In the genomic region with DNA sequence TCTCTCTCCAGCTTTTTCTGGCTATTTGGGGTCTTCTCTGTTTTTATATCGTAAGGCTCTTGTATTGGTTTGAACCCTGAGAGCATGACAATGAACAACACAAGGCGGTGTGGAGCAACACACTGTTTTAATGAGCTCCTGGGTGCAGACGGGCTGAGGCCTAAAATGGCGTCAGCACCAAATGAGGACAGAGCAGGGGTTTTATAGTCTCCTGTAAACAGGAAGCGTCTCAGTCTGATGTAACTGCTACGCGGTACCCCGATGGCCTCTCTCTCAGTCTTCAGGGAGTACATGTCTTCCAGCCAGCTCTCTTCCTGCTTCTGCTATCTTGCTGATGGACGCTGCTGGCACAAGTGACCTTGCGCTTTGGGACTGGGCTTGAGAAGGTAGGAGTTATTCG, we compare ENCODE assay signal across 2 cellular contexts.
A peak's percentile ranks its signal among the peaks of the same experiment; 100 is the strongest.
TF ChIP-seq lines count a peak whose summit lies in the region.

No MANE protein-coding gene starts in this region.

TF ChIP-seq in GM23338, 12 proteins besides CTCF, POLR2A, EP300 and RAD21:
- TF ChIP-seq, protein P1, sequence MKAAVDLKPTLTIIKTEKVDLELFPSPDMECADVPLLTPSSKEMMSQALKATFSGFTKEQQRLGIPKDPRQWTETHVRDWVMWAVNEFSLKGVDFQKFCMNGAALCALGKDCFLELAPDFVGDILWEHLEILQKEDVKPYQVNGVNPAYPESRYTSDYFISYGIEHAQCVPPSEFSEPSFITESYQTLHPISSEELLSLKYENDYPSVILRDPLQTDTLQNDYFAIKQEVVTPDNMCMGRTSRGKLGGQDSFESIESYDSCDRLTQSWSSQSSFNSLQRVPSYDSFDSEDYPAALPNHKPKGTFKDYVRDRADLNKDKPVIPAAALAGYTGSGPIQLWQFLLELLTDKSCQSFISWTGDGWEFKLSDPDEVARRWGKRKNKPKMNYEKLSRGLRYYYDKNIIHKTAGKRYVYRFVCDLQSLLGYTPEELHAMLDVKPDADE (IDR thresholded peaks at IDR 0.05) = no peak
- no peak for TF ChIP-seq ZNF331 (CRISPR knock-in tag; IDR thresholded peaks at IDR 0.05; ENCODE audit: low read depth)

TF ChIP-seq in K562, 482 proteins besides CTCF, POLR2A, EP300 and RAD21 (continued from another document and continues in another):
- TF ChIP-seq, protein P2, sequence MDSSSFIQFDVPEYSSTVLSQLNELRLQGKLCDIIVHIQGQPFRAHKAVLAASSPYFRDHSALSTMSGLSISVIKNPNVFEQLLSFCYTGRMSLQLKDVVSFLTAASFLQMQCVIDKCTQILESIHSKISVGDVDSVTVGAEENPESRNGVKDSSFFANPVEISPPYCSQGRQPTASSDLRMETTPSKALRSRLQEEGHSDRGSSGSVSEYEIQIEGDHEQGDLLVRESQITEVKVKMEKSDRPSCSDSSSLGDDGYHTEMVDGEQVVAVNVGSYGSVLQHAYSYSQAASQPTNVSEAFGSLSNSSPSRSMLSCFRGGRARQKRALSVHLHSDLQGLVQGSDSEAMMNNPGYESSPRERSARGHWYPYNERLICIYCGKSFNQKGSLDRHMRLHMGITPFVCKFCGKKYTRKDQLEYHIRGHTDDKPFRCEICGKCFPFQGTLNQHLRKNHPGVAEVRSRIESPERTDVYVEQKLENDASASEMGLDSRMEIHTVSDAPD (CRISPR knock-in tag; IDR thresholded peaks at IDR 0.05) = no peak
- TF ChIP-seq, protein P3, sequence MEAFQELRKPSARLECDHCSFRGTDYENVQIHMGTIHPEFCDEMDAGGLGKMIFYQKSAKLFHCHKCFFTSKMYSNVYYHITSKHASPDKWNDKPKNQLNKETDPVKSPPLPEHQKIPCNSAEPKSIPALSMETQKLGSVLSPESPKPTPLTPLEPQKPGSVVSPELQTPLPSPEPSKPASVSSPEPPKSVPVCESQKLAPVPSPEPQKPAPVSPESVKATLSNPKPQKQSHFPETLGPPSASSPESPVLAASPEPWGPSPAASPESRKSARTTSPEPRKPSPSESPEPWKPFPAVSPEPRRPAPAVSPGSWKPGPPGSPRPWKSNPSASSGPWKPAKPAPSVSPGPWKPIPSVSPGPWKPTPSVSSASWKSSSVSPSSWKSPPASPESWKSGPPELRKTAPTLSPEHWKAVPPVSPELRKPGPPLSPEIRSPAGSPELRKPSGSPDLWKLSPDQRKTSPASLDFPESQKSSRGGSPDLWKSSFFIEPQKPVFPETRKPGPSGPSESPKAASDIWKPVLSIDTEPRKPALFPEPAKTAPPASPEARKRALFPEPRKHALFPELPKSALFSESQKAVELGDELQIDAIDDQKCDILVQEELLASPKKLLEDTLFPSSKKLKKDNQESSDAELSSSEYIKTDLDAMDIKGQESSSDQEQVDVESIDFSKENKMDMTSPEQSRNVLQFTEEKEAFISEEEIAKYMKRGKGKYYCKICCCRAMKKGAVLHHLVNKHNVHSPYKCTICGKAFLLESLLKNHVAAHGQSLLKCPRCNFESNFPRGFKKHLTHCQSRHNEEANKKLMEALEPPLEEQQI (IDR thresholded peaks at IDR 0.05) = peak; percentile 46
- TF ChIP-seq NEUROD1 (IDR thresholded peaks at IDR 0.05; ENCODE audit: borderline replicate concordance, low read depth, low read length, partially characterized antibody) = no peak
- TF ChIP-seq, protein P4, sequence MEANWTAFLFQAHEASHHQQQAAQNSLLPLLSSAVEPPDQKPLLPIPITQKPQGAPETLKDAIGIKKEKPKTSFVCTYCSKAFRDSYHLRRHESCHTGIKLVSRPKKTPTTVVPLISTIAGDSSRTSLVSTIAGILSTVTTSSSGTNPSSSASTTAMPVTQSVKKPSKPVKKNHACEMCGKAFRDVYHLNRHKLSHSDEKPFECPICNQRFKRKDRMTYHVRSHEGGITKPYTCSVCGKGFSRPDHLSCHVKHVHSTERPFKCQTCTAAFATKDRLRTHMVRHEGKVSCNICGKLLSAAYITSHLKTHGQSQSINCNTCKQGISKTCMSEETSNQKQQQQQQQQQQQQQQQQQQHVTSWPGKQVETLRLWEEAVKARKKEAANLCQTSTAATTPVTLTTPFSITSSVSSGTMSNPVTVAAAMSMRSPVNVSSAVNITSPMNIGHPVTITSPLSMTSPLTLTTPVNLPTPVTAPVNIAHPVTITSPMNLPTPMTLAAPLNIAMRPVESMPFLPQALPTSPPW (CRISPR knock-in tag; IDR thresholded peaks at IDR 0.05) = no peak
- no peak for TF ChIP-seq CBFB (CRISPR knock-in tag; IDR thresholded peaks at IDR 0.05)
- TF ChIP-seq, protein P5, sequence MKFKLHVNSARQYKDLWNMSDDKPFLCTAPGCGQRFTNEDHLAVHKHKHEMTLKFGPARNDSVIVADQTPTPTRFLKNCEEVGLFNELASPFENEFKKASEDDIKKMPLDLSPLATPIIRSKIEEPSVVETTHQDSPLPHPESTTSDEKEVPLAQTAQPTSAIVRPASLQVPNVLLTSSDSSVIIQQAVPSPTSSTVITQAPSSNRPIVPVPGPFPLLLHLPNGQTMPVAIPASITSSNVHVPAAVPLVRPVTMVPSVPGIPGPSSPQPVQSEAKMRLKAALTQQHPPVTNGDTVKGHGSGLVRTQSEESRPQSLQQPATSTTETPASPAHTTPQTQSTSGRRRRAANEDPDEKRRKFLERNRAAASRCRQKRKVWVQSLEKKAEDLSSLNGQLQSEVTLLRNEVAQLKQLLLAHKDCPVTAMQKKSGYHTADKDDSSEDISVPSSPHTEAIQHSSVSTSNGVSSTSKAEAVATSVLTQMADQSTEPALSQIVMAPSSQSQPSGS (CRISPR knock-in tag; IDR thresholded peaks at IDR 0.05) = no peak
- TF ChIP-seq, protein P6, sequence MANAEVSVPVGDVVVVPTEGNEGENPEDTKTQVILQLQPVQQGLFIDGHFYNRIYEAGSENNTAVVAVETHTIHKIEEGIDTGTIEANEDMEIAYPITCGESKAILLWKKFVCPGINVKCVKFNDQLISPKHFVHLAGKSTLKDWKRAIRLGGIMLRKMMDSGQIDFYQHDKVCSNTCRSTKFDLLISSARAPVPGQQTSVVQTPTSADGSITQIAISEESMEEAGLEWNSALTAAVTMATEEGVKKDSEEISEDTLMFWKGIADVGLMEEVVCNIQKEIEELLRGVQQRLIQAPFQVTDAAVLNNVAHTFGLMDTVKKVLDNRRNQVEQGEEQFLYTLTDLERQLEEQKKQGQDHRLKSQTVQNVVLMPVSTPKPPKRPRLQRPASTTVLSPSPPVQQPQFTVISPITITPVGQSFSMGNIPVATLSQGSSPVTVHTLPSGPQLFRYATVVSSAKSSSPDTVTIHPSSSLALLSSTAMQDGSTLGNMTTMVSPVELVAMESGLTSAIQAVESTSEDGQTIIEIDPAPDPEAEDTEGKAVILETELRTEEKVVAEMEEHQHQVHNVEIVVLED (CRISPR knock-in tag; IDR thresholded peaks at IDR 0.05) = no peak
- 0 out of 2 replicates have a peak, but pooled peaks have one; percentile 8 for TF ChIP-seq NFE2 (IDR thresholded peaks at IDR 0.05; ENCODE audit: low read depth)
- TF ChIP-seq, protein P7, sequence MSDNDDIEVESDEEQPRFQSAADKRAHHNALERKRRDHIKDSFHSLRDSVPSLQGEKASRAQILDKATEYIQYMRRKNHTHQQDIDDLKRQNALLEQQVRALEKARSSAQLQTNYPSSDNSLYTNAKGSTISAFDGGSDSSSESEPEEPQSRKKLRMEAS (CRISPR knock-in tag; IDR thresholded peaks at IDR 0.05) = no peak
- TF ChIP-seq, protein P8, sequence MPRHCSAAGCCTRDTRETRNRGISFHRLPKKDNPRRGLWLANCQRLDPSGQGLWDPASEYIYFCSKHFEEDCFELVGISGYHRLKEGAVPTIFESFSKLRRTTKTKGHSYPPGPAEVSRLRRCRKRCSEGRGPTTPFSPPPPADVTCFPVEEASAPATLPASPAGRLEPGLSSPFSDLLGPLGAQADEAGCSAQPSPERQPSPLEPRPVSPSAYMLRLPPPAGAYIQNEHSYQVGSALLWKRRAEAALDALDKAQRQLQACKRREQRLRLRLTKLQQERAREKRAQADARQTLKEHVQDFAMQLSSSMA (CRISPR knock-in tag; IDR thresholded peaks at IDR 0.05) = no peak
- no peak for TF ChIP-seq PHB (CRISPR knock-in tag; IDR thresholded peaks at IDR 0.05)
- no peak for TF ChIP-seq CREB1 (IDR thresholded peaks at IDR 0.05)
- TF ChIP-seq CREB1 (CRISPR knock-in tag; IDR thresholded peaks at IDR 0.05) = no peak
- 0 out of 2 replicates have a peak, but pooled peaks have one; percentile 50 for TF ChIP-seq DDX20 (tag; IDR thresholded peaks at IDR 0.05; ENCODE audit: low read depth)
- TF ChIP-seq ZNF764 (CRISPR knock-in tag; IDR thresholded peaks at IDR 0.05; ENCODE audit: low read depth) = no peak
- TF ChIP-seq DPF2 (IDR thresholded peaks at IDR 0.05) = 0 out of 2 replicates have a peak, but pooled peaks have one; percentile 5
- TF ChIP-seq, protein P9, sequence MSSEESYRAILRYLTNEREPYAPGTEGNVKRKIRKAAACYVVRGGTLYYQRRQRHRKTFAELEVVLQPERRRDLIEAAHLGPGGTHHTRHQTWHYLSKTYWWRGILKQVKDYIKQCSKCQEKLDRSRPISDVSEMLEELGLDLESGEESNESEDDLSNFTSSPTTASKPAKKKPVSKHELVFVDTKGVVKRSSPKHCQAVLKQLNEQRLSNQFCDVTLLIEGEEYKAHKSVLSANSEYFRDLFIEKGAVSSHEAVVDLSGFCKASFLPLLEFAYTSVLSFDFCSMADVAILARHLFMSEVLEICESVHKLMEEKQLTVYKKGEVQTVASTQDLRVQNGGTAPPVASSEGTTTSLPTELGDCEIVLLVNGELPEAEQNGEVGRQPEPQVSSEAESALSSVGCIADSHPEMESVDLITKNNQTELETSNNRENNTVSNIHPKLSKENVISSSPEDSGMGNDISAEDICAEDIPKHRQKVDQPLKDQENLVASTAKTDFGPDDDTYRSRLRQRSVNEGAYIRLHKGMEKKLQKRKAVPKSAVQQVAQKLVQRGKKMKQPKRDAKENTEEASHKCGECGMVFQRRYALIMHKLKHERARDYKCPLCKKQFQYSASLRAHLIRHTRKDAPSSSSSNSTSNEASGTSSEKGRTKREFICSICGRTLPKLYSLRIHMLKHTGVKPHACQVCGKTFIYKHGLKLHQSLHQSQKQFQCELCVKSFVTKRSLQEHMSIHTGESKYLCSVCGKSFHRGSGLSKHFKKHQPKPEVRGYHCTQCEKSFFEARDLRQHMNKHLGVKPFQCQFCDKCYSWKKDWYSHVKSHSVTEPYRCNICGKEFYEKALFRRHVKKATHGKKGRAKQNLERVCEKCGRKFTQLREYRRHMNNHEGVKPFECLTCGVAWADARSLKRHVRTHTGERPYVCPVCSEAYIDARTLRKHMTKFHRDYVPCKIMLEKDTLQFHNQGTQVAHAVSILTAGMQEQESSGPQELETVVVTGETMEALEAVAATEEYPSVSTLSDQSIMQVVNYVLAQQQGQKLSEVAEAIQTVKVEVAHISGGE (CRISPR knock-in tag; IDR thresholded peaks at IDR 0.05) = 0 out of 6 replicates have a peak, but pooled peaks of 1 of the 3 experiments have one; percentile 19
- TF ChIP-seq, protein P10, sequence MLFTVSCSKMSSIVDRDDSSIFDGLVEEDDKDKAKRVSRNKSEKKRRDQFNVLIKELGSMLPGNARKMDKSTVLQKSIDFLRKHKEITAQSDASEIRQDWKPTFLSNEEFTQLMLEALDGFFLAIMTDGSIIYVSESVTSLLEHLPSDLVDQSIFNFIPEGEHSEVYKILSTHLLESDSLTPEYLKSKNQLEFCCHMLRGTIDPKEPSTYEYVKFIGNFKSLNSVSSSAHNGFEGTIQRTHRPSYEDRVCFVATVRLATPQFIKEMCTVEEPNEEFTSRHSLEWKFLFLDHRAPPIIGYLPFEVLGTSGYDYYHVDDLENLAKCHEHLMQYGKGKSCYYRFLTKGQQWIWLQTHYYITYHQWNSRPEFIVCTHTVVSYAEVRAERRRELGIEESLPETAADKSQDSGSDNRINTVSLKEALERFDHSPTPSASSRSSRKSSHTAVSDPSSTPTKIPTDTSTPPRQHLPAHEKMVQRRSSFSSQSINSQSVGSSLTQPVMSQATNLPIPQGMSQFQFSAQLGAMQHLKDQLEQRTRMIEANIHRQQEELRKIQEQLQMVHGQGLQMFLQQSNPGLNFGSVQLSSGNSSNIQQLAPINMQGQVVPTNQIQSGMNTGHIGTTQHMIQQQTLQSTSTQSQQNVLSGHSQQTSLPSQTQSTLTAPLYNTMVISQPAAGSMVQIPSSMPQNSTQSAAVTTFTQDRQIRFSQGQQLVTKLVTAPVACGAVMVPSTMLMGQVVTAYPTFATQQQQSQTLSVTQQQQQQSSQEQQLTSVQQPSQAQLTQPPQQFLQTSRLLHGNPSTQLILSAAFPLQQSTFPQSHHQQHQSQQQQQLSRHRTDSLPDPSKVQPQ (CRISPR knock-in tag; IDR thresholded peaks at IDR 0.05; ENCODE audit: borderline replicate concordance) = no peak
- TF ChIP-seq ELF1 (tag; IDR thresholded peaks at IDR 0.05) = peak; percentile 22; the same call in 1 of the 2 replicates
- TF ChIP-seq ZFP1 (CRISPR knock-in tag; IDR thresholded peaks at IDR 0.05) = no peak
- no peak for TF ChIP-seq ADNP (tag; IDR thresholded peaks at IDR 0.05)
- no peak for TF ChIP-seq SRF (CRISPR knock-in tag; IDR thresholded peaks at IDR 0.05)
- no peak for TF ChIP-seq MED1 (CRISPR knock-in tag; IDR thresholded peaks at IDR 0.05; ENCODE audit: borderline replicate concordance)
- no peak for TF ChIP-seq RBM25 (IDR thresholded peaks at IDR 0.05; ENCODE audit: low read depth, low read length, severe bottlenecking)
- no peak for TF ChIP-seq ZNF174 (CRISPR knock-in tag; IDR thresholded peaks at IDR 0.05)
- peak; percentile 65 for TF ChIP-seq GABPA (tag; conservative IDR thresholded peaks at IDR 0.05; ENCODE audit: low read depth)
- TF ChIP-seq, protein P11, sequence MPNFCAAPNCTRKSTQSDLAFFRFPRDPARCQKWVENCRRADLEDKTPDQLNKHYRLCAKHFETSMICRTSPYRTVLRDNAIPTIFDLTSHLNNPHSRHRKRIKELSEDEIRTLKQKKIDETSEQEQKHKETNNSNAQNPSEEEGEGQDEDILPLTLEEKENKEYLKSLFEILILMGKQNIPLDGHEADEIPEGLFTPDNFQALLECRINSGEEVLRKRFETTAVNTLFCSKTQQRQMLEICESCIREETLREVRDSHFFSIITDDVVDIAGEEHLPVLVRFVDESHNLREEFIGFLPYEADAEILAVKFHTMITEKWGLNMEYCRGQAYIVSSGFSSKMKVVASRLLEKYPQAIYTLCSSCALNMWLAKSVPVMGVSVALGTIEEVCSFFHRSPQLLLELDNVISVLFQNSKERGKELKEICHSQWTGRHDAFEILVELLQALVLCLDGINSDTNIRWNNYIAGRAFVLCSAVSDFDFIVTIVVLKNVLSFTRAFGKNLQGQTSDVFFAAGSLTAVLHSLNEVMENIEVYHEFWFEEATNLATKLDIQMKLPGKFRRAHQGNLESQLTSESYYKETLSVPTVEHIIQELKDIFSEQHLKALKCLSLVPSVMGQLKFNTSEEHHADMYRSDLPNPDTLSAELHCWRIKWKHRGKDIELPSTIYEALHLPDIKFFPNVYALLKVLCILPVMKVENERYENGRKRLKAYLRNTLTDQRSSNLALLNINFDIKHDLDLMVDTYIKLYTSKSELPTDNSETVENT (CRISPR knock-in tag; IDR thresholded peaks at IDR 0.05) = no peak
- TF ChIP-seq SMAD2 (IDR thresholded peaks at IDR 0.05; ENCODE audit: low read depth, low read length) = no peak
- no peak for TF ChIP-seq POLR2AphosphoS5 (IDR thresholded peaks at IDR 0.05; ENCODE audit: control insufficient read depth, insufficient read depth, low read depth, low read length)
- TF ChIP-seq, protein P12, sequence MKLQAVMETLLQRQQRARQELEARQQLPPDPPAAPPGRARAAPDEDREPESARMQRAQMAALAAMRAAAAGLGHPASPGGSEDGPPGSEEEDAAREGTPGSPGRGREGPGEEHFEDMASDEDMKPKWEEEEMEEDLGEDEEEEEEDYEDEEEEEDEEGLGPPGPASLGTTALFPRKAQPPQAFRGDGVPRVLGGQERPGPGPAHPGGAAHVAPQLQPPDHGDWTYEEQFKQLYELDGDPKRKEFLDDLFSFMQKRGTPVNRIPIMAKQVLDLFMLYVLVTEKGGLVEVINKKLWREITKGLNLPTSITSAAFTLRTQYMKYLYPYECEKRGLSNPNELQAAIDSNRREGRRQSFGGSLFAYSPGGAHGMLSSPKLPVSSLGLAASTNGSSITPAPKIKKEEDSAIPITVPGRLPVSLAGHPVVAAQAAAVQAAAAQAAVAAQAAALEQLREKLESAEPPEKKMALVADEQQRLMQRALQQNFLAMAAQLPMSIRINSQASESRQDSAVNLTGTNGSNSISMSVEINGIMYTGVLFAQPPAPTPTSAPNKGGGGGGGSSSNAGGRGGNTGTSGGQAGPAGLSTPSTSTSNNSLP (IDR thresholded peaks at IDR 0.05; ENCODE audit: borderline replicate concordance, low read depth, low read length) = no peak
- TF ChIP-seq NFE2L1 (tag; IDR thresholded peaks at IDR 0.05; ENCODE audit: borderline replicate concordance, low read depth) = no peak
- no peak for TF ChIP-seq SNRNP70 (optimal IDR thresholded peaks at IDR 0.05; ENCODE audit: low read depth, low read length)
